17 cellular contexts compared by ENCODE assay signal in the genomic region with DNA sequence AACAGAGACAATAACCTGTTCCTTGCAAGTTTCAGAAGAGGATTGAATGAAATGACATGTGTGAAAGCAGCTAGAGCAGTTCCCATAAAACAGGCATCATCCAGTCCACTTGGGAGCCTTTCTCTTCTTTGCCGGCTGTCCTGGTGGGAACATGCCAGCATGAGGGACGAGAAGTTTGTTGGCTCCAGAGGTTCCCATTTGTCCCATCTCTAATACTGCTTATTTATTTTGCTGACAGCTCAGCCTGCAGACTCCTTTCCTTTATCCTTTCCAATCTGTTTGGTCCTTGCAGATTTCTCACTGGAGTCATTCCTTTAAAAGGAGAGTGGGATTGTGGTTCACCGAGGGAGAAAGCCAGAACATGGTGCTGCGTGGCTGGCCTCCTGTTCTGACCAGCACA.
DNase-seq lines count a peak whose midpoint lies in the region; ATAC-seq and TF ChIP-seq lines count a peak whose summit lies in the region.
"Had no signal": no experiment of that assay in that cellular context is flagged by ENCODE, and none has a peak within 500 bp of the region (broad histone marks: within the 10 kb centered on the region; RNA-seq: fewer than 3 reads in every experiment).

No MANE protein-coding gene starts in this region.

- peaks cover 16% of the 10 kb centered on the region for H3K4me1 ChIP-seq in left ventricle myocardium inferior
- H3K4me1 ChIP-seq: A549 had no signal

- H3K36me3 ChIP-seq in left ventricle myocardium inferior = no peaks in the 10 kb centered on the region

- intact Hi-C loops in Right ventricle myocardium inferior (cut with DNase I) = no loop called here
- intact Hi-C loops in cardiac septum (cut with DNase I) = no loop called here
- intact Hi-C loops in left ventricle myocardium inferior (cut with micrococcal nuclease) = no loop called here
- intact Hi-C loops in left cardiac atrium (cut with DNase I) = no loop called here
- intact Hi-C loops in left ventricle myocardium superior (cut with micrococcal nuclease) = no loop called here

- TF ChIP-seq CTCF in left ventricle myocardium inferior (IDR thresholded peaks at IDR 0.05; ENCODE audit: borderline replicate concordance) = no peak

- DNase-seq in Right ventricle myocardium inferior (ENCODE audit: missing footprints) (no peak), cardiac septum (ENCODE audit: low spot score) (no peak), left ventricle myocardium inferior (peak; percentile 21), left cardiac atrium (no peak), left ventricle myocardium superior (peak; percentile 40), NCI-H446 treated with DMSO at 0.1 percent for 48 hours (lab: John Stamatoyannopoulos, UW) (no peak)
- DNase-seq: AML-193; Caco-2; Calu3; CD4-positive, alpha-beta T cell; CD8-positive, alpha-beta T cell; DMS79 treated with DMSO at 0.1 percent for 48 hours; GF-D8 had no signal

- H3K27me3 ChIP-seq in left ventricle myocardium inferior (ENCODE audit: low read depth) = no peaks in the 10 kb centered on the region

- no peaks in the 10 kb centered on the region for H3K9me3 ChIP-seq in left ventricle myocardium inferior (replicated peaks)
- H3K9me3 ChIP-seq: Caco-2 had no signal

- peak overlapping the region; percentile 19 for H3K27ac ChIP-seq in left ventricle myocardium inferior (replicated peaks)
- H3K27ac ChIP-seq: 22Rv1, A549, C4-2B had no signal

- H3K4me3 ChIP-seq in left ventricle myocardium inferior = no peak overlapping the region
- H3K4me3 ChIP-seq: A549 had no signal

- ATAC-seq in Right ventricle myocardium inferior = peak; percentile 65
- no peak for ATAC-seq in left cardiac atrium
- peak; percentile 71 for ATAC-seq in left ventricle myocardium superior
- no peak for ATAC-seq in GM21528 (IDR thresholded peaks at IDR 0.05; ENCODE audit: low FRiP score, unreplicated experiment)
- ATAC-seq: A549; CD8-positive, alpha-beta T cell had no signal

Comparison
In these comparisons a context has a peak if more than half of its experiments do, and no peak if none do; other contexts are left out.
1. ATAC-seq: peak in Right ventricle myocardium inferior (single experiment) and left ventricle myocardium superior (single experiment); none in left cardiac atrium (0 of 2) and GM21528 (single experiment).
2. DNase-seq: peak in left ventricle myocardium inferior (single experiment) and left ventricle myocardium superior (single experiment); none in Right ventricle myocardium inferior (single experiment), cardiac septum (single experiment), left cardiac atrium (single experiment) and NCI-H446 treated with DMSO at 0.1 percent for 48 hours (single experiment).